In the genomic region with DNA sequence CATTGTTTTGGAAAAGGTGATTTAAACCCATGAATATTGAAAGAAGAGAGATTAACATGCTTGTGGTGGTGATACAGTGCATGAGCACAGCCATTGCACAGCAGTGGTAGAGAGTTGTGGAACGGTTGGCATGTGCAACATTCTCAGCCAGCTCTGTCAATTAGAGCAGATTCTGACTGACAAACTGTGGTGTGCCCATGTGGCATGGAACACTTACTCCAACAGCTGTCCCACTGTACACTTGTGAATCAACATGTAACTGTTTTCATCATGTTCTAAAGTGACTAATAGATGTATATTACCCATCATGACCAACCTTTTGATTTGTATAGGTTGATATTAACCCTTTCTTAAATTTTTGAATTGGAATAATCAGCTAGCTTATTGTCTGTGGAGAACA, we compare ENCODE assay signal across 1 cellular context.
TF ChIP-seq lines count a peak whose summit lies in the region.

No MANE protein-coding gene starts in this region.

TF ChIP-seq in IMR-90, 13 proteins besides CTCF, POLR2A, EP300 and RAD21:
- TF ChIP-seq, protein P1, sequence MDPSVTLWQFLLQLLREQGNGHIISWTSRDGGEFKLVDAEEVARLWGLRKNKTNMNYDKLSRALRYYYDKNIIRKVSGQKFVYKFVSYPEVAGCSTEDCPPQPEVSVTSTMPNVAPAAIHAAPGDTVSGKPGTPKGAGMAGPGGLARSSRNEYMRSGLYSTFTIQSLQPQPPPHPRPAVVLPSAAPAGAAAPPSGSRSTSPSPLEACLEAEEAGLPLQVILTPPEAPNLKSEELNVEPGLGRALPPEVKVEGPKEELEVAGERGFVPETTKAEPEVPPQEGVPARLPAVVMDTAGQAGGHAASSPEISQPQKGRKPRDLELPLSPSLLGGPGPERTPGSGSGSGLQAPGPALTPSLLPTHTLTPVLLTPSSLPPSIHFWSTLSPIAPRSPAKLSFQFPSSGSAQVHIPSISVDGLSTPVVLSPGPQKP (IDR thresholded peaks at IDR 0.05; ENCODE audit: borderline replicate concordance, low read depth, low read length), result no peak
- TF ChIP-seq RCOR1 (IDR thresholded peaks at IDR 0.05; ENCODE audit: insufficient replicate concordance, low read length) (no peak), CHD1 (IDR thresholded peaks at IDR 0.05; ENCODE audit: low read depth, low read length) (no peak), MXI1 (IDR thresholded peaks at IDR 0.05; ENCODE audit: borderline replicate concordance, low read depth, low read length) (no peak), MAZ (IDR thresholded peaks at IDR 0.05; ENCODE audit: borderline replicate concordance, low read depth, low read length) (no peak)
